ENCODE assay signal across 21 cellular contexts in genomic region chr22:19184276-19184997, GRCh38. TPM values are rescaled to one million over a fixed set of nuclear protein-coding genes. Genes with fewer than 3 reads are reported as not detected.
DNase-seq lines count a peak whose midpoint lies in the region; ATAC-seq and TF ChIP-seq lines count a peak whose summit lies in the region.
"Had no signal": no experiment of that assay in that cellular context is flagged by ENCODE, and none has a peak within 500 bp of the region (broad histone marks: within the 10 kb centered on the region; RNA-seq: fewer than 3 reads in every experiment).

No MANE protein-coding gene starts in this region.

- ATAC-seq in HCT116 = no peak
- no peak for ATAC-seq in HG03354 (IDR thresholded peaks at IDR 0.05; ENCODE audit: poor library complexity, severe bottlenecking, unreplicated experiment)

- H3K4me3 ChIP-seq in HCT116 (replicated peaks in 1 of 2; ENCODE audit: low read depth in 1 of 2, low read length in 2 of 2) = no peak overlapping the region
- no peak overlapping the region for H3K4me3 ChIP-seq in fibroblast of lung (replicated peaks in 1 of 4; ENCODE audit: control extremely low read depth in 1 of 4, insufficient read depth in 1 of 4, low read depth in 3 of 4, low read length in 4 of 4)
- H3K4me3 ChIP-seq: HAP-1 had no signal

- CTCF ChIA-PET in HCT116 (lab: Charles Lee) = interaction anchor here (1.6 kb wide), 1 partner anchor 40 kb away, joined by 3 read pairs; the partner anchor contains the start of gene ESS2
- CTCF ChIA-PET in RWPE1 (lab: Yijun Ruan, JAX) = interaction anchor here (0.6 kb wide), 1 partner anchor 427 kb away, joined by 4 read pairs; no protein-coding TSS in a partner anchor

- POLR2A ChIA-PET in HCT116 (lab: Charles Lee) (no interaction called here), RWPE1 (lab: Yijun Ruan, JAX; ENCODE audit: low non-redundant PET) (no interaction called here)

- peaks cover 2 to 16% of the 10 kb centered on the region in 2 experiments; a peak in 3 of 4 replicates for H3K4me1 ChIP-seq in HCT116 (ENCODE audit: control insufficient read depth in 1 of 2, insufficient read depth in 2 of 2, low read length in 2 of 2)
- peaks cover 7% of the 10 kb centered on the region for H3K4me1 ChIP-seq in fibroblast of lung (ENCODE audit: control insufficient read depth, extremely low read depth, insufficient read depth, low read length)

- DNase-seq in HCT116 (ENCODE audit: low read depth, low spot score) (no peak), RWPE1 (ENCODE audit: low spot score) (no peak), fibroblast of lung (ENCODE audit: low read depth in 2 of 2) (no peak), osteocyte (ENCODE audit: extremely low spot score, unreplicated experiment) (no peak), NCI-H2171 (lab: John Stamatoyannopoulos, UW) (no peak), NCI-H524 treated with DMSO at 0.1 percent for 48 hours (lab: John Stamatoyannopoulos, UW) (no peak)
- no peak for DNase-seq in stimulated activated CD4-positive, alpha-beta T cell treated with anti-CD3 and anti-CD28 coated beads, Interleukin-4, amount 100 ng/mL, for 24 hours
- DNase-seq: ACHN, DND-41, NCI-H1092 treated with DMSO at 0.1 percent for 48 hours, NCI-H146, NCI-H2081, NCI-H82, RPMI8226, SIG-M5 had no signal

- no peaks in the 10 kb centered on the region for H3K9me3 ChIP-seq in HCT116 (ENCODE audit: control insufficient read depth in 1 of 2, insufficient read depth in 1 of 2, low read depth in 1 of 2, low read length in 2 of 2)
- H3K9me3 ChIP-seq in fibroblast of lung (ENCODE audit: control insufficient read depth, insufficient read depth, low read depth, low read length) = no peaks in the 10 kb centered on the region
- H3K9me3 ChIP-seq: HAP-1 had no signal

- H3K27me3 ChIP-seq in HCT116 (ENCODE audit: insufficient read depth, low read length) (no peaks in the 10 kb centered on the region), fibroblast of lung (ENCODE audit: control insufficient read depth, insufficient read depth, low read length) (no peaks in the 10 kb centered on the region)

- H3K9me3 Mint-ChIP-seq in osteocyte (ENCODE audit: unreplicated experiment) = no peaks in the 10 kb centered on the region

- H4K20me1 ChIP-seq in HCT116 (ENCODE audit: insufficient read depth) = no peaks in the 10 kb centered on the region
- no peaks in the 10 kb centered on the region for H4K20me1 ChIP-seq in fibroblast of lung (ENCODE audit: control insufficient read depth, extremely low read depth, insufficient read depth, low read length)

- no peak overlapping the region for H2AFZ ChIP-seq in HCT116 (ENCODE audit: low read depth, low read length, poor library complexity, severe bottlenecking)
- no peak overlapping the region for H2AFZ ChIP-seq in fibroblast of lung (ENCODE audit: low read length)

- no TSS peak for BruUV-seq in HCT116 (replicated peaks; lab: Mats Ljungman, UMichigan)

- H3K79me2 ChIP-seq in HCT116 (ENCODE audit: insufficient read depth, low read length) (no peaks in the 10 kb centered on the region), fibroblast of lung (ENCODE audit: control insufficient read depth, insufficient read depth, low read length) (no peaks in the 10 kb centered on the region)

- TF ChIP-seq RAD21 in HCT116 (IDR thresholded peaks at IDR 0.05; ENCODE audit: low read depth) = no peak

- TF ChIP-seq POLR2A in HCT116 (IDR thresholded peaks at IDR 0.05; ENCODE audit: borderline replicate concordance, extremely low read depth, insufficient read depth, insufficient read length) = no peak

- H3K4me3 Mint-ChIP-seq in osteocyte (ENCODE audit: unreplicated experiment) = no peak overlapping the region

- peaks cover 14% of the 10 kb centered on the region for H3K4me1 Mint-ChIP-seq in osteocyte (ENCODE audit: unreplicated experiment)

- H3K4me2 ChIP-seq in HCT116 (ENCODE audit: low read length) (peak overlapping the region; percentile 30), fibroblast of lung (ENCODE audit: extremely low read depth, insufficient read depth, low read length) (no peak overlapping the region)

- no peak for TF ChIP-seq CTCF in HCT116 (IDR thresholded peaks at IDR 0.05 in 2 of 3, conservative IDR thresholded peaks at IDR 0.05 in 1 of 3; ENCODE audit: borderline replicate concordance in 1 of 3, insufficient read depth in 1 of 3, low read depth in 2 of 3, low read length in 2 of 3)
- no peak for TF ChIP-seq CTCF in RWPE1 (conservative IDR thresholded peaks at IDR 0.05; ENCODE audit: low read depth)
- TF ChIP-seq CTCF in fibroblast of lung (conservative IDR thresholded peaks at IDR 0.05 in 1 of 2, IDR thresholded peaks at IDR 0.05 in 1 of 2; ENCODE audit: low read depth in 1 of 2, low read length in 2 of 2) = no peak
- no peak for TF ChIP-seq CTCF in osteocyte (IDR thresholded peaks at IDR 0.05)

- no peaks in the 10 kb centered on the region for H3K36me3 ChIP-seq in HCT116 (ENCODE audit: control insufficient read depth in 1 of 2, insufficient read depth in 2 of 2, low read length in 2 of 2)
- no peaks in the 10 kb centered on the region for H3K36me3 ChIP-seq in fibroblast of lung (ENCODE audit: control insufficient read depth, insufficient read depth, low read length)
- H3K36me3 ChIP-seq: HAP-1 had no signal

- H3K27ac Mint-ChIP-seq in osteocyte (ENCODE audit: unreplicated experiment) = peak overlapping the region; percentile 60

- H3K27ac ChIP-seq in HCT116 (ENCODE audit: low read depth, low read length) (no peak overlapping the region), RWPE1 (peak overlapping the region; percentile 39), fibroblast of lung (ENCODE audit: insufficient read depth, low read length) (peak overlapping the region; percentile 43)
- H3K27ac ChIP-seq: C4-2B had no signal

- no peaks in the 10 kb centered on the region for H3K27me3 Mint-ChIP-seq in osteocyte (ENCODE audit: unreplicated experiment)

- RAD21 ChIA-PET in HCT116 (lab: Charles Lee; ENCODE audit: low non-redundant PET in 1 of 2, low total read pairs in 2 of 2, uncharacterized antibody in 2 of 2, unreplicated experiment in 2 of 2) = no interaction called here

- no peaks in the 10 kb centered on the region for H3K36me3 Mint-ChIP-seq in osteocyte (ENCODE audit: unreplicated experiment)

- H3K9me2 ChIP-seq in HCT116 (ENCODE audit: insufficient read depth) = no peaks in the 10 kb centered on the region

- H3K9ac ChIP-seq in HCT116 (ENCODE audit: low read length) (no peak overlapping the region), fibroblast of lung (ENCODE audit: insufficient read depth, low read length) (no peak overlapping the region)

- intact Hi-C loops in HCT116 (cut with micrococcal nuclease) = no loop called here

TF ChIP-seq in HCT116, 20 proteins besides CTCF, POLR2A, EP300 and RAD21:
- TF ChIP-seq ELF1 (IDR thresholded peaks at IDR 0.05; ENCODE audit: borderline replicate concordance, low read depth) (no peak), SRF (IDR thresholded peaks at IDR 0.05; ENCODE audit: low read depth) (no peak), FOSL1 (IDR thresholded peaks at IDR 0.05; ENCODE audit: low read depth) (no peak), SP1 (IDR thresholded peaks at IDR 0.05; ENCODE audit: low read depth) (no peak), CBX3 (IDR thresholded peaks at IDR 0.05; ENCODE audit: low read depth) (no peak), POLR2AphosphoS5 (IDR thresholded peaks at IDR 0.05; ENCODE audit: low read depth, low read length) (no peak), TCF7L2 (IDR thresholded peaks at IDR 0.05; ENCODE audit: borderline replicate concordance, extremely low read depth, insufficient read depth, insufficient read length) (no peak)

RNA-seq across cellular contexts. Expression of gene SLC25A1, which starts 5.9 kb away (rescaled TPM):
- total RNA-seq in HCT116 (2021; ENCODE audit: unreplicated experiment) (146 TPM), fibroblast of lung (72.2 and 161 TPM in 2 replicates), osteocyte (96.1 and 96.2 TPM in 2 replicates)
- polyA plus RNA-seq in HCT116 (2012) = 130 and 133 TPM in 2 replicates
- polyA plus RNA-seq in fibroblast of lung = 44.3 and 56.1 TPM in 2 replicates
- polyA plus RNA-seq in fibroblast of lung (2012) = 128 and 154 TPM in 2 replicates
- polyA minus RNA-seq in fibroblast of lung (ENCODE audit: low replicate concordance) = 154 and 206 TPM in 2 replicates

RNA-seq across cellular contexts. Expression of gene GSC2, which starts 34.3 kb away (rescaled TPM):
- not detected for total RNA-seq in HCT116 (2021; ENCODE audit: unreplicated experiment)
- polyA plus RNA-seq in HCT116 (2012) = not detected in 2 replicates
- not detected in 2 replicates for total RNA-seq in fibroblast of lung
- not detected in 2 replicates for polyA plus RNA-seq in fibroblast of lung
- not detected in 2 replicates for polyA plus RNA-seq in fibroblast of lung (2012)
- not detected in 2 replicates for polyA minus RNA-seq in fibroblast of lung (ENCODE audit: low replicate concordance)
- total RNA-seq in osteocyte = not detected in 2 replicates
- total RNA-seq: LHCN-M2, NCI-H460 had no signal

RNA-seq across cellular contexts. Expression of gene ESS2, which starts 40.0 kb away (rescaled TPM):
- total RNA-seq in HCT116 (2021; ENCODE audit: unreplicated experiment) = 17.7 TPM
- polyA plus RNA-seq in HCT116 (2012) = 11.4 and 13.6 TPM in 2 replicates
- total RNA-seq in fibroblast of lung = 5.4 and 6.2 TPM in 2 replicates
- polyA plus RNA-seq in fibroblast of lung = 7.5 and 9.5 TPM in 2 replicates
- polyA plus RNA-seq in fibroblast of lung (2012) = 10.5 and 15.1 TPM in 2 replicates
- 6.1 and 6.8 TPM in 2 replicates for polyA minus RNA-seq in fibroblast of lung (ENCODE audit: low replicate concordance)
- total RNA-seq in osteocyte = 21.6 TPM in 2 replicates

RNA-seq across cellular contexts. Expression of gene TSSK2, which starts 53.3 kb away (rescaled TPM):
- total RNA-seq in HCT116 (2021; ENCODE audit: unreplicated experiment) = not detected
- polyA plus RNA-seq in HCT116 (2012) = not detected in 2 replicates
- total RNA-seq in fibroblast of lung = not detected in 2 replicates
- polyA plus RNA-seq in fibroblast of lung = not detected in 2 replicates
- polyA plus RNA-seq in fibroblast of lung (2012) = not detected in 2 replicates
- not detected in 2 replicates for polyA minus RNA-seq in fibroblast of lung (ENCODE audit: low replicate concordance)
- total RNA-seq in osteocyte = not detected in 2 replicates
- total RNA-seq: G401, LHCN-M2, NCI-H460 had no signal
